9 cellular contexts compared by ENCODE assay signal in genomic region chr3:81743096-81744025, GRCh38. TPM values are rescaled to one million over a fixed set of nuclear protein-coding genes. Genes with fewer than 3 reads are reported as not detected.
A peak's percentile ranks its signal among the peaks of the same experiment; 100 is the strongest.
DNase-seq lines count a peak whose midpoint lies in the region; ATAC-seq and TF ChIP-seq lines count a peak whose summit lies in the region.
"Had no signal": no experiment of that assay in that cellular context is flagged by ENCODE, and none has a peak within 500 bp of the region (broad histone marks: within the 10 kb centered on the region; RNA-seq: fewer than 3 reads in every experiment).

No MANE protein-coding gene starts in this region.

- TF ChIP-seq CTCF in astrocyte of the spinal cord (IDR thresholded peaks at IDR 0.05; ENCODE audit: low read depth, low read length), result no peak
- TF ChIP-seq CTCF in thyroid gland (IDR thresholded peaks at IDR 0.05), result no peak

- H3K9me3 ChIP-seq in HUES48 (ENCODE audit: control insufficient read depth, insufficient read depth, low read length) (no peaks in the 10 kb centered on the region), thyroid gland (no peaks in the 10 kb centered on the region)

- in situ Hi-C loops in astrocyte of the spinal cord (cut with HindIII; ENCODE audit: low sequenced_read_pairs), result no loop called here

- no peak for TF ChIP-seq POLR2A in thyroid gland (IDR thresholded peaks at IDR 0.05)

- intact Hi-C loops in thyroid gland (cut with DNase I), result no loop called here

- H3K4me1 ChIP-seq in HUES48 (ENCODE audit: control insufficient read depth, insufficient read depth, low read length), result peaks cover 8% of the 10 kb centered on the region; the same call in 1 of the 2 replicates
- H3K4me1 ChIP-seq in thyroid gland, result peaks cover 19 to 37% of the 10 kb centered on the region in 2 donors

- no peaks in the 10 kb centered on the region for H3K27me3 ChIP-seq in HUES48 (ENCODE audit: control insufficient read depth, insufficient read depth, low read length)
- no peaks in the 10 kb centered on the region for H3K27me3 ChIP-seq in thyroid gland

- H3K4me3 ChIP-seq in HUES48 (ENCODE audit: low read depth, low read length), result no peak overlapping the region
- no peak overlapping the region for H3K4me3 ChIP-seq in astrocyte of the spinal cord (ENCODE audit: low read depth, low read length)
- H3K4me3 ChIP-seq in thyroid gland (replicated peaks in 1 of 3), result no peak overlapping the region

- no peak for ATAC-seq in GM21737 (IDR thresholded peaks at IDR 0.05; ENCODE audit: unreplicated experiment)

- H3K36me3 ChIP-seq in HUES48 (ENCODE audit: control insufficient read depth, insufficient read depth, low read length), result no peaks in the 10 kb centered on the region
- H3K36me3 ChIP-seq in thyroid gland, result no peaks in the 10 kb centered on the region

- peak; percentile 96 for DNase-seq in astrocyte of the spinal cord (ENCODE audit: low read depth, low spot score)
- DNase-seq in islet precursor cell, result peak; percentile 57
- peak; percentile 18 to 24 for DNase-seq in thyroid gland
- DNase-seq in DMS153 treated with DMSO at 0.1 percent for 48 hours (lab: John Stamatoyannopoulos, UW; ENCODE audit: unreplicated experiment), result no peak
- no peak for DNase-seq in retina
- DNase-seq in activated CD4-positive, alpha-beta T cell treated with anti-CD3 and anti-CD28 coated beads for 48 hours, result no peak
- DNase-seq: naive B cell had no signal

- WGBS in thyroid gland, 2 donors, result 65 to 82% methylated on average over 5 of the region's 5 CpGs

- H3K27ac ChIP-seq in HUES48 (ENCODE audit: low read depth, low read length) (peak overlapping the region; percentile 36), thyroid gland (peak overlapping the region; percentile 56 to 82 (median 82))

- peak overlapping the region; percentile 8; the same call in 1 of the 2 replicates for H3K9ac ChIP-seq in HUES48 (ENCODE audit: low read depth, low read length)

RNA-seq across cellular contexts. Expression of gene GBE1, which starts 18.1 kb away (rescaled TPM):
- 10 to 100 TPM; 33.4 to 58.4 (median 40.8) TPM for total RNA-seq in thyroid gland

Comparison
In these comparisons a context has a peak if more than half of its experiments do, and no peak if none do; other contexts are left out.
1. DNase-seq: peak in astrocyte of the spinal cord (single experiment), islet precursor cell (single experiment) and thyroid gland (2 of 2); none in DMS153 treated with DMSO at 0.1 percent for 48 hours (single experiment), retina (single experiment) and activated CD4-positive, alpha-beta T cell treated with anti-CD3 and anti-CD28 coated beads for 48 hours (single experiment).